22 cellular contexts compared by ENCODE assay signal in the genomic region with DNA sequence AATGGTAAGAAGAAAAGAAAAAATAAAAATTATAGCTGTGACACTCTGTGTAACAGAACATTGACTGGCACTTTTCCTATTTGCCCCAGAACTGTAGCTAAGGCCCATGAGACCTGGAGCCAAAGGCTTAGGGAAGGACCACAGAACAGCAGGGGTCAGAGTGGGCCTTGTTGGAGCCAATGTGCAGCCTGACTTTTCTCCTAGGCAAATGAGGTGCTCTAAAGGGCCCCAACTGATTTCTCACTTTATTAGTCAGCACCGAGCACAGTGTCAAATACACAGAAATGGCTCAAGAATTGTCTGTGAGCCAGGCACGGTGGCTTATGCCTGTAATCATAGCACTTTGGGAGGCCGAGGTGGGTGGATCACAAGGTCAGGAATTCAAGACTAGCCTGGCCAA. TPM values are rescaled to one million over a fixed set of nuclear protein-coding genes. Genes with fewer than 3 reads are reported as not detected.
DNase-seq lines count a peak whose midpoint lies in the region; ATAC-seq, FAIRE-seq and TF ChIP-seq lines count a peak whose summit lies in the region.
"Had no signal": no experiment of that assay in that cellular context is flagged by ENCODE, and none has a peak within 500 bp of the region (broad histone marks: within the 10 kb centered on the region; RNA-seq: fewer than 3 reads in every experiment).

No MANE protein-coding gene starts in this region.

- H2AFZ ChIP-seq in OCI-LY3 (ENCODE audit: low read depth, low read length): no peak overlapping the region
- H2AFZ ChIP-seq in GM12878 (ENCODE audit: control insufficient read depth, low read depth, low read length): no peak overlapping the region; the same call in 1 of the 2 replicates
- H2AFZ ChIP-seq: GM23248 had no signal

- DNase-seq in GM12865 (ENCODE audit: low read depth) (peak; percentile 61), GM13977 (ENCODE audit: low spot score) (no peak), GM12878 (ENCODE audit: low read depth, low spot score) (no peak), left colon (no peak)
- DNase-seq: Caco-2; CD4-positive, CD25-positive, alpha-beta regulatory T cell; CD8-positive, alpha-beta T cell; DMS153; DMS79; EL; GDM1; GM23248; H7; HCEC 1CT had no signal

- no peak for TF ChIP-seq POLR2A in GM12878 (IDR thresholded peaks at IDR 0.05; ENCODE audit: low read depth, low read length)

- BruUV-seq in GM12878 (replicated peaks; lab: Mats Ljungman, UMichigan): no TSS peak

- TF ChIP-seq RAD21 in GM12878 (IDR thresholded peaks at IDR 0.05; ENCODE audit: insufficient read depth, low read depth, low read length): 0 out of 2 replicates have a peak, but pooled peaks have one; percentile 4

- H3K79me2 ChIP-seq in OCI-LY3 (ENCODE audit: low read length) (no peaks in the 10 kb centered on the region), GM12878 (ENCODE audit: control insufficient read depth, insufficient read depth, low read length) (no peaks in the 10 kb centered on the region)

- POLR2A ChIA-PET in GM12878 (lab: Charles Lee): no interaction called here

- FAIRE-seq in GM12878 (lab: Jason Lieb, UNC): peak; percentile 56
- FAIRE-seq: A204.1, H1 had no signal

- H3K9me3 ChIP-seq in OCI-LY3 (ENCODE audit: insufficient read depth, low read length): no peaks in the 10 kb centered on the region
- no peaks in the 10 kb centered on the region; the same call in 2 of the 3 replicates for H3K9me3 ChIP-seq in GM12878 (replicated peaks; ENCODE audit: control insufficient read depth, insufficient read depth, low read length)
- H3K9me3 ChIP-seq: BLaER1, Caco-2 had no signal

- no peak for ATAC-seq in GM12878
- ATAC-seq in left colon: no peak
- ATAC-seq in esophagus mucosa: no peak
- ATAC-seq in GM21529 (IDR thresholded peaks at IDR 0.05; ENCODE audit: unreplicated experiment): no peak
- ATAC-seq: CD8-positive, alpha-beta T cell had no signal

- no peak overlapping the region for H3K4me3 ChIP-seq in GM12865 (ENCODE audit: low read depth, low read length)
- H3K4me3 ChIP-seq in OCI-LY3 (ENCODE audit: low read length): no peak overlapping the region
- H3K4me3 ChIP-seq in GM12878: no peak overlapping the region
- H3K4me3 ChIP-seq: BLaER1, GM23248 had no signal

- H3K27ac ChIP-seq in OCI-LY3 (ENCODE audit: low read length) (no peak overlapping the region), GM12878 (ENCODE audit: control insufficient read depth, insufficient read depth) (no peak overlapping the region)
- H3K27ac ChIP-seq: 22Rv1, BLaER1, C4-2B, GM23248 had no signal

- in situ Hi-C loops in GM13977 (cut with MboI; ENCODE audit: low pct_unique_long_range_greater_than_20kb, low sequenced_read_pairs, unreplicated experiment): no loop called here
- in situ Hi-C loops in GM12878 (cut with MboI): no loop called here

- SMC1A ChIA-PET in GM12878 (lab: Charles Lee; ENCODE audit: uncharacterized antibody, unreplicated experiment): interaction anchor here (1.4 kb wide), 1 partner anchor 12 kb away, joined by 4 read pairs; no protein-coding TSS in a partner anchor

- H4K20me1 ChIP-seq in OCI-LY3 (ENCODE audit: insufficient read depth, low read length): no peaks in the 10 kb centered on the region
- H4K20me1 ChIP-seq in GM12878 (ENCODE audit: control insufficient read depth, insufficient read depth): no peaks in the 10 kb centered on the region
- H4K20me1 ChIP-seq: BLaER1 had no signal

- H3K9ac ChIP-seq in OCI-LY3 (ENCODE audit: low read length) (no peak overlapping the region), GM12878 (ENCODE audit: control insufficient read depth, insufficient read depth, low read length) (no peak overlapping the region)
- H3K9ac ChIP-seq: BLaER1, GM23248 had no signal

- CTCF ChIA-PET in GM12878 (lab: Yijun Ruan, JAX): interaction anchor here (0.8 kb wide), 1 partner anchor 21 kb away, joined by 3 read pairs; no protein-coding TSS in a partner anchor

- no peaks in the 10 kb centered on the region for H3K27me3 ChIP-seq in OCI-LY3 (ENCODE audit: low read depth, low read length)
- no peaks in the 10 kb centered on the region; a peak in 1 of 4 replicates for H3K27me3 ChIP-seq in GM12878 (replicated peaks in 1 of 2; ENCODE audit: control insufficient read depth in 2 of 2, insufficient read depth in 2 of 2, low read length in 1 of 2)
- H3K27me3 ChIP-seq: BLaER1 had no signal

- TF ChIP-seq EP300 in GM12878 (IDR thresholded peaks at IDR 0.05; ENCODE audit: borderline replicate concordance in 1 of 2, control insufficient read depth in 1 of 2, low read depth in 2 of 2, low read length in 2 of 2): no peak

- H3K4me1 ChIP-seq in OCI-LY3 (ENCODE audit: low read length): peaks cover 20% of the 10 kb centered on the region
- H3K4me1 ChIP-seq in GM12878 (ENCODE audit: control insufficient read depth, insufficient read depth, low read length): peaks cover 4% of the 10 kb centered on the region

- RAD21 ChIA-PET in GM12878 (lab: Charles Lee; ENCODE audit: unreplicated experiment): no interaction called here

- TF ChIP-seq CTCF in GM12865 (IDR thresholded peaks at IDR 0.05; ENCODE audit: insufficient read depth, low read depth, low read length, missing control alignments): no peak
- TF ChIP-seq CTCF in GM13977 (IDR thresholded peaks at IDR 0.05; ENCODE audit: extremely low read depth, insufficient read depth, missing control alignments): peak; percentile 11
- peak; percentile 32 for TF ChIP-seq CTCF in OCI-LY3 (IDR thresholded peaks at IDR 0.05; ENCODE audit: low read depth, low read length)
- TF ChIP-seq CTCF in GM12878 (IDR thresholded peaks at IDR 0.05 in 2 of 3, conservative IDR thresholded peaks at IDR 0.05 in 1 of 3; ENCODE audit: control insufficient read depth in 2 of 3, extremely low read depth in 1 of 3, insufficient read depth in 1 of 3, low read depth in 3 of 3, low read length in 3 of 3): no peak

- no peaks in the 10 kb centered on the region for H3K36me3 ChIP-seq in OCI-LY3 (replicated peaks; ENCODE audit: low read depth, low read length)
- H3K36me3 ChIP-seq in GM12878 (ENCODE audit: control insufficient read depth in 2 of 2, insufficient read depth in 2 of 2, low read length in 1 of 2): no peaks in the 10 kb centered on the region
- H3K36me3 ChIP-seq: BLaER1 had no signal

- WGBS in GM12878 (ENCODE audit: insufficient coverage, insufficient replicate concordance, low lambda C conversion rate, missing lambda C conversion rate): 41% methylated on average over 3 of the region's 3 CpGs

- intact Hi-C loops in GM12878 (cut with micrococcal nuclease; ENCODE audit: unreplicated experiment) (no loop called here), left colon (cut with DNase I, micrococcal nuclease) (no loop called here)

- H3K4me2 ChIP-seq in OCI-LY3 (ENCODE audit: low read length): peak overlapping the region; percentile 42
- no peak overlapping the region for H3K4me2 ChIP-seq in GM12878 (ENCODE audit: control insufficient read depth, insufficient read depth)
- H3K4me2 ChIP-seq: BLaER1 had no signal

TF ChIP-seq in GM12878, 131 proteins besides CTCF, POLR2A, EP300 and RAD21 (continues in another document):
- TF ChIP-seq, protein P1, sequence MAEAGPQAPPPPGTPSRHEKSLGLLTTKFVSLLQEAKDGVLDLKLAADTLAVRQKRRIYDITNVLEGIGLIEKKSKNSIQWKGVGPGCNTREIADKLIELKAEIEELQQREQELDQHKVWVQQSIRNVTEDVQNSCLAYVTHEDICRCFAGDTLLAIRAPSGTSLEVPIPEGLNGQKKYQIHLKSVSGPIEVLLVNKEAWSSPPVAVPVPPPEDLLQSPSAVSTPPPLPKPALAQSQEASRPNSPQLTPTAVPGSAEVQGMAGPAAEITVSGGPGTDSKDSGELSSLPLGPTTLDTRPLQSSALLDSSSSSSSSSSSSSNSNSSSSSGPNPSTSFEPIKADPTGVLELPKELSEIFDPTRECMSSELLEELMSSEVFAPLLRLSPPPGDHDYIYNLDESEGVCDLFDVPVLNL (IDR thresholded peaks at IDR 0.05; ENCODE audit: low read depth, low read length): no peak
- no peak for TF ChIP-seq RCOR1 (conservative IDR thresholded peaks at IDR 0.05; ENCODE audit: low read depth, low read length)

RNA-seq across cellular contexts. Expression of a gene that starts 4.1 kb away (rescaled TPM):
- total RNA-seq in GM12878 (2013; cell fraction: nucleolus; rRNA removed): 0.44 and 0.64 TPM in 2 replicates
- 3.0 and 3.7 TPM in 2 replicates for total RNA-seq in GM12878 (2014; rRNA removed)
- 4.0 TPM in 2 replicates for total RNA-seq in GM12878 (2014; rRNA removed; fragmentation: Illumina TruSeq; extraction: Trizol)
- 3.8 and 4.3 TPM in 2 replicates for total RNA-seq in GM12878 (2021)
- polyA plus RNA-seq in GM12878 (2011; ENCODE audit: low read depth): 1.1 TPM
- 0.71 and 0.84 TPM in 2 replicates for polyA plus RNA-seq in GM12878 (2011; rRNA removed)
- polyA plus RNA-seq in GM12878 (2011; cell fraction: cytosol; rRNA removed): 0.43 and 0.52 TPM in 2 replicates
- polyA plus RNA-seq in GM12878 (2011; cell fraction: nucleus; rRNA removed): 0.13 and 0.32 TPM in 2 replicates
- 1.7 and 2.3 TPM in 2 replicates for polyA plus RNA-seq in GM12878 (2012)
- 5.1 and 5.2 TPM in 2 replicates for polyA plus RNA-seq in GM12878 (2014; fragmentation: Illumina TruSeq; extraction: Trizol)
- polyA plus RNA-seq in GM12878 (2014; fragmentation: Nextera tagmentation; extraction: Ambion mirVana): 1 to 10 TPM; 1.4 to 1.6 TPM
- 2.5 and 2.8 TPM in 2 replicates for polyA plus RNA-seq in GM12878 (2014; rRNA removed)
- 1 to 10 TPM; 1.8 to 2.4 TPM for polyA plus RNA-seq in GM12878 (2016; fragmentation: Nextera tagmentation; extraction: Ambion mirVana)
- 0.66 and 0.72 TPM in 2 replicates for polyA minus RNA-seq in GM12878 (2011; rRNA and poly(A)+ RNA removed)
- 0.27 and 0.62 TPM in 2 replicates for polyA minus RNA-seq in GM12878 (2011; cell fraction: cytosol; rRNA and poly(A)+ RNA removed)
- polyA minus RNA-seq in GM12878 (2011; cell fraction: nucleus; rRNA and poly(A)+ RNA removed): 0.12 and 0.57 TPM in 2 replicates
- 10 to 100 TPM in 1 of 2 donors, 1 to 10 TPM in 1; 8.3 to 11.6 TPM for total RNA-seq in left colon
- total RNA-seq in esophagus mucosa: 9.8 TPM

Comparison
In these comparisons a context has a peak if more than half of its experiments do, and no peak if none do; other contexts are left out.
1. CTCF ChIP-seq: peak in GM13977 (single experiment) and OCI-LY3 (single experiment); none in GM12865 (single experiment) and GM12878 (0 of 3).